26 cellular contexts compared by ENCODE assay signal in the genomic region with DNA sequence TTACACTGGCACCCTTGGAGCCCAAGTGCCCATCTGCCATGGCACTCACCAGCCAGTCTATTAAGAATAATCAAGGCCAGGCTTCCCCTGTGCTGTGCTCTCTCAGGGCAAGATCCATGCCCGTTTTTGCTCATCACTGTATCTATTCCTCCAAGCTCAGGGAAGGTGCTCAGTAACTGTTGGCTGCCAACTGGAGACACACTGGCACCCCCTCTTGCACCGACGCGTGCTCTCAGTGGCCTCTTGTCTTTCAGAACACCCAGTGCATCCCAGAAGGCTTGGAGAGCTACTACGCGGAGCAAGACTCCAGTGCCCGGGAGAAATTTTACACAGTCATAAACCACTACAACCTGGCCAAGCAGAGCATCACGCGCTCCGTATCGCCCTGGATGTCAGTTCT. TPM values are rescaled to one million over a fixed set of nuclear protein-coding genes. Genes with fewer than 3 reads are reported as not detected.
A peak's percentile ranks its signal among the peaks of the same experiment; 100 is the strongest.
DNase-seq lines count a peak whose midpoint lies in the region; ATAC-seq and TF ChIP-seq lines count a peak whose summit lies in the region.
"Had no signal": no experiment of that assay in that cellular context is flagged by ENCODE, and none has a peak within 500 bp of the region (broad histone marks: within the 10 kb centered on the region; RNA-seq: fewer than 3 reads in every experiment).

No MANE protein-coding gene starts in this region.

- BruUV-seq in Calu3 (replicated peaks; lab: Mats Ljungman, UMichigan): no TSS peak

- no peak for DNase-seq in activated CD4-positive, alpha-beta memory T cell treated with anti-CD3 and anti-CD28 coated beads for 36 hours
- no peak for DNase-seq in activated CD4-positive, alpha-beta memory T cell treated with anti-CD3 and anti-CD28 coated beads, Interleukin-2, amount 10 ng/mL, durations not matched to agents 7 days and 5 days
- DNase-seq in D341Med (ENCODE audit: low spot score) (peak; percentile 9), chondrocyte (ENCODE audit: low spot score) (peak; percentile 43), sciatic nerve (ENCODE audit: low spot score) (peak; percentile 30), SKM-1 (lab: John Stamatoyannopoulos, UW; ENCODE audit: unreplicated experiment) (no peak), Calu3 (no peak), NCI-H1694 (lab: John Stamatoyannopoulos, UW) (no peak)
- DNase-seq: activated CD4-positive, alpha-beta T cell treated with anti-CD3 and anti-CD28 coated beads for 36 hours; activated gamma-delta T cell; caudate nucleus; CD4-positive, CD25-positive, alpha-beta regulatory T cell; foreskin fibroblast; kidney glomerular epithelial cell; MM.1S; mucosa of descending colon; NCI-H1105 treated with DMSO at 0.1 percent for 48 hours; NCI-H2029; NCI-H2227 treated with DMSO at 0.1 percent for 48 hours; NCI-H526 treated with DMSO at 0.1 percent for 48 hours; PC-9; SK-N-SH; T-helper 2 cell had no signal

- H3K27ac Mint-ChIP-seq in activated CD4-positive, alpha-beta memory T cell treated with anti-CD3 and anti-CD28 coated beads for 36 hours: peak overlapping the region; percentile 2
- no peak overlapping the region for H3K27ac Mint-ChIP-seq in activated CD4-positive, alpha-beta memory T cell treated with anti-CD3 and anti-CD28 coated beads, Interleukin-2, amount 10 ng/mL, durations not matched to agents 7 days and 5 days
- H3K27ac Mint-ChIP-seq in chondrocyte (ENCODE audit: unreplicated experiment): no peak overlapping the region
- H3K27ac Mint-ChIP-seq in Calu3 (ENCODE audit: unreplicated experiment): no peak overlapping the region
- H3K27ac Mint-ChIP-seq: activated CD4-positive, alpha-beta T cell treated with anti-CD3 and anti-CD28 coated beads for 36 hours; nephron; stimulated activated memory B cell treated with anti-CD40 and anti-IgM and Interleukin-4, amounts not matched to agents 10 μg/mL and 1 μg/mL and 100 μg/mL, for 72 hours had no signal

- no peaks in the 10 kb centered on the region for H3K27me3 Mint-ChIP-seq in activated CD4-positive, alpha-beta memory T cell treated with anti-CD3 and anti-CD28 coated beads for 36 hours
- no peaks in the 10 kb centered on the region for H3K27me3 Mint-ChIP-seq in activated CD4-positive, alpha-beta memory T cell treated with anti-CD3 and anti-CD28 coated beads, Interleukin-2, amount 10 ng/mL, durations not matched to agents 7 days and 5 days
- H3K27me3 Mint-ChIP-seq in chondrocyte (ENCODE audit: low read depth) (no peaks in the 10 kb centered on the region), Calu3 (ENCODE audit: unreplicated experiment) (no peaks in the 10 kb centered on the region)
- H3K27me3 Mint-ChIP-seq: activated CD4-positive, alpha-beta T cell treated with anti-CD3 and anti-CD28 coated beads for 36 hours; CD4-positive, CD25-positive, alpha-beta regulatory T cell; stimulated activated memory B cell treated with anti-CD40 and anti-IgM and Interleukin-4, amounts not matched to agents 10 μg/mL and 1 μg/mL and 100 μg/mL, for 72 hours had no signal

- peaks cover 28% of the 10 kb centered on the region for H3K4me1 Mint-ChIP-seq in activated CD4-positive, alpha-beta memory T cell treated with anti-CD3 and anti-CD28 coated beads for 36 hours (ENCODE audit: low read depth)
- peaks cover 20% of the 10 kb centered on the region for H3K4me1 Mint-ChIP-seq in activated CD4-positive, alpha-beta memory T cell treated with anti-CD3 and anti-CD28 coated beads, Interleukin-2, amount 10 ng/mL, durations not matched to agents 7 days and 5 days
- H3K4me1 Mint-ChIP-seq in chondrocyte (ENCODE audit: low read depth) (no peaks in the 10 kb centered on the region), Calu3 (ENCODE audit: low read depth, unreplicated experiment) (no peaks in the 10 kb centered on the region)
- H3K4me1 Mint-ChIP-seq: stimulated activated memory B cell treated with anti-CD40 and anti-IgM and Interleukin-4, amounts not matched to agents 10 μg/mL and 1 μg/mL and 100 μg/mL, for 72 hours had no signal

- no peak for ATAC-seq in sciatic nerve
- ATAC-seq: mucosa of descending colon; stimulated activated memory B cell treated with anti-CD40 and anti-IgM and Interleukin-4, amounts not matched to agents 10 μg/mL and 1 μg/mL and 100 μg/mL, for 72 hours had no signal

- TF ChIP-seq CTCF in chondrocyte (IDR thresholded peaks at IDR 0.05) (no peak), Calu3 (IDR thresholded peaks at IDR 0.05; ENCODE audit: unreplicated experiment) (no peak)

- no peak overlapping the region for H3K4me3 Mint-ChIP-seq in activated CD4-positive, alpha-beta memory T cell treated with anti-CD3 and anti-CD28 coated beads for 36 hours
- no peak overlapping the region for H3K4me3 Mint-ChIP-seq in activated CD4-positive, alpha-beta memory T cell treated with anti-CD3 and anti-CD28 coated beads, Interleukin-2, amount 10 ng/mL, durations not matched to agents 7 days and 5 days
- H3K4me3 Mint-ChIP-seq in chondrocyte (ENCODE audit: unreplicated experiment) (no peak overlapping the region), Calu3 (ENCODE audit: low read depth, unreplicated experiment) (no peak overlapping the region)
- H3K4me3 Mint-ChIP-seq: activated CD4-positive, alpha-beta T cell treated with anti-CD3 and anti-CD28 coated beads for 36 hours; CD4-positive, CD25-positive, alpha-beta regulatory T cell; nephron; stimulated activated memory B cell treated with anti-CD40 and anti-IgM and Interleukin-4, amounts not matched to agents 10 μg/mL and 1 μg/mL and 100 μg/mL, for 72 hours had no signal

- CTCF ChIA-PET in activated CD4-positive, alpha-beta memory T cell treated with anti-CD3 and anti-CD28 coated beads for 36 hours (lab: Charles Lee): interaction anchor here (0.8 to 2.2 kb wide), 3 partner anchors 13 to 72 kb away, joined by 3 to 6 read pairs (median 5); no protein-coding TSS in a partner anchor
- CTCF ChIA-PET in activated CD4-positive, alpha-beta memory T cell treated with anti-CD3 and anti-CD28 coated beads, Interleukin-2, amount 10 ng/mL, durations not matched to agents 7 days and 5 days (lab: Charles Lee): no interaction called here
- CTCF ChIA-PET in Calu3 (lab: Charles Lee): no interaction called here

- no peaks in the 10 kb centered on the region for H3K9me3 Mint-ChIP-seq in activated CD4-positive, alpha-beta memory T cell treated with anti-CD3 and anti-CD28 coated beads for 36 hours
- H3K9me3 Mint-ChIP-seq in activated CD4-positive, alpha-beta memory T cell treated with anti-CD3 and anti-CD28 coated beads, Interleukin-2, amount 10 ng/mL, durations not matched to agents 7 days and 5 days: no peaks in the 10 kb centered on the region
- no peaks in the 10 kb centered on the region for H3K9me3 Mint-ChIP-seq in chondrocyte (ENCODE audit: low read depth)
- H3K9me3 Mint-ChIP-seq in Calu3 (ENCODE audit: low read depth, unreplicated experiment): peaks cover 3% of the 10 kb centered on the region
- H3K9me3 Mint-ChIP-seq: nephron had no signal

- POLR2A ChIA-PET in activated CD4-positive, alpha-beta memory T cell treated with anti-CD3 and anti-CD28 coated beads for 36 hours (lab: Charles Lee): no interaction called here
- POLR2A ChIA-PET in activated CD4-positive, alpha-beta memory T cell treated with anti-CD3 and anti-CD28 coated beads, Interleukin-2, amount 10 ng/mL, durations not matched to agents 7 days and 5 days (lab: Charles Lee): interaction anchor here (1.2 kb wide), 1 partner anchor 13 kb away, joined by 3 read pairs; no protein-coding TSS in a partner anchor

- intact Hi-C loops in activated CD4-positive, alpha-beta memory T cell treated with anti-CD3 and anti-CD28 coated beads for 36 hours (cut with micrococcal nuclease): no loop called here
- intact Hi-C loops in sciatic nerve (cut with DNase I): no loop called here
- intact Hi-C loops in Calu3 (cut with micrococcal nuclease; ENCODE audit: unreplicated experiment): no loop called here

- H3K36me3 Mint-ChIP-seq in activated CD4-positive, alpha-beta memory T cell treated with anti-CD3 and anti-CD28 coated beads for 36 hours: peaks cover 26% of the 10 kb centered on the region
- H3K36me3 Mint-ChIP-seq in activated CD4-positive, alpha-beta memory T cell treated with anti-CD3 and anti-CD28 coated beads, Interleukin-2, amount 10 ng/mL, durations not matched to agents 7 days and 5 days (ENCODE audit: low read depth): peaks cover 24% of the 10 kb centered on the region
- H3K36me3 Mint-ChIP-seq in chondrocyte (ENCODE audit: low read depth) (peaks cover 25% of the 10 kb centered on the region), Calu3 (ENCODE audit: insufficient read depth, unreplicated experiment) (no peaks in the 10 kb centered on the region)

RNA-seq across cellular contexts. Expression of gene NSG1, which starts 30.1 kb away (rescaled TPM):
- total RNA-seq in activated CD4-positive, alpha-beta memory T cell treated with anti-CD3 and anti-CD28 coated beads for 36 hours: 10 to 100 TPM in 1 of 2 experiments, 1 to 10 TPM in 1; 9.1 to 11.4 TPM
- 1 to 10 TPM; 7.0 to 7.7 TPM for total RNA-seq in activated CD4-positive, alpha-beta memory T cell treated with anti-CD3 and anti-CD28 coated beads, Interleukin-2, amount 10 ng/mL, durations not matched to agents 7 days and 5 days
- 0.42 TPM in 1 of 3 replicates, not detected in the others for total RNA-seq in chondrocyte
- total RNA-seq in sciatic nerve: 12.2 TPM
- total RNA-seq in Calu3 (2022): not detected in 2 replicates
- total RNA-seq: ascending aorta, PC-9 had no signal

Comparison
In these comparisons a context has a peak if more than half of its experiments do, and no peak if none do; other contexts are left out.
1. DNase-seq: peak in D341Med (single experiment), chondrocyte (single experiment) and sciatic nerve (single experiment); none in activated CD4-positive, alpha-beta memory T cell treated with anti-CD3 and anti-CD28 coated beads for 36 hours (single experiment), activated CD4-positive, alpha-beta memory T cell treated with anti-CD3 and anti-CD28 coated beads, Interleukin-2, amount 10 ng/mL, durations not matched to agents 7 days and 5 days (single experiment), SKM-1 (single experiment), Calu3 (single experiment) and NCI-H1694 (single experiment).